Comparison of ENCODE assay signal across 16 cellular contexts in genomic region chr5:6453937-6454560, GRCh38. TPM values are rescaled to one million over a fixed set of nuclear protein-coding genes. Genes with fewer than 3 reads are reported as not detected.
"Had no signal": no experiment of that assay in that cellular context is flagged by ENCODE, and none has a peak within 500 bp of the region (broad histone marks: within the 10 kb centered on the region; RNA-seq: fewer than 3 reads in every experiment).

No MANE protein-coding gene starts in this region.

- H3K4me3 Mint-ChIP-seq: activated naive CD4-positive, alpha-beta T cell treated with anti-CD3 and anti-CD28 coated beads, Interleukin-2, amount 50 U/mL, for 24 hours; endodermal cell; nephron progenitor cell had no signal

- H3K9me3 Mint-ChIP-seq: activated naive CD4-positive, alpha-beta T cell treated with anti-CD3 and anti-CD28 coated beads, Interleukin-2, amount 50 U/mL, for 24 hours; endodermal cell; nephron progenitor cell had no signal

- H3K36me3 Mint-ChIP-seq: activated naive CD4-positive, alpha-beta T cell treated with anti-CD3 and anti-CD28 coated beads, Interleukin-2, amount 50 U/mL, for 24 hours had no signal

- H3K9me3 ChIP-seq: body of pancreas, thyroid gland, vagina had no signal

- ATAC-seq: activated CD4-positive, CD25-positive, alpha-beta regulatory T cell treated with anti-CD3 and anti-CD28 coated beads, Interleukin-2, amount 50 U/mL, for 24 hours; body of pancreas; left lobe of liver had no signal

- H3K36me3 ChIP-seq: thyroid gland, vagina had no signal

- DNase-seq: activated CD4-positive, alpha-beta T cell treated with anti-CD3 and anti-CD28 coated beads, Interleukin-2, amount 50 U/mL, for 4 hours; activated effector memory CD4-positive, alpha-beta T cell treated with Interleukin-2 at 50 U/mL for 16 hours; activated T-cell treated with anti-CD3 and anti-CD28 coated beads, Interleukin-2, amount 50 U/mL, for 1 hour; body of pancreas; dermis blood vessel endothelial cell; endodermal cell; erythroblast; mesenchymal stem cell; nephron progenitor cell; thyroid gland had no signal

- H3K4me3 ChIP-seq: body of pancreas, skin epidermis, thyroid gland, vagina had no signal

- H3K27me3 ChIP-seq: thyroid gland, vagina had no signal

- H3K27ac ChIP-seq: body of pancreas, skin epidermis, thyroid gland, vagina had no signal

- H3K27ac Mint-ChIP-seq: activated naive CD4-positive, alpha-beta T cell treated with anti-CD3 and anti-CD28 coated beads, Interleukin-2, amount 50 U/mL, for 24 hours; endodermal cell; nephron progenitor cell had no signal

RNA-seq across cellular contexts. Expression of gene UBE2QL1, which starts 5.4 kb away (rescaled TPM):
- total RNA-seq: T-helper 2 cell treated with Interferon-gamma antibody and Interleukin-4, amounts not matched to agents 100 ng/mL and 5 ng/mL, for 36 hours had no signal
